ENCODE assay signal across 27 cellular contexts in genomic region chr16:56161658-56162057, GRCh38. TPM values are rescaled to one million over a fixed set of nuclear protein-coding genes. Genes with fewer than 3 reads are reported as not detected.
DNase-seq lines count a peak whose midpoint lies in the region; ATAC-seq lines count a peak whose summit lies in the region.
"Had no signal": no experiment of that assay in that cellular context is flagged by ENCODE, and none has a peak within 500 bp of the region (broad histone marks: within the 10 kb centered on the region; RNA-seq: fewer than 3 reads in every experiment).

No MANE protein-coding gene starts in this region.

- H3K9me3 ChIP-seq in right cardiac atrium (ENCODE audit: control insufficient read depth, low read length), result no peaks in the 10 kb centered on the region
- H3K9me3 ChIP-seq: BE2C, BLaER1 had no signal

- no peak overlapping the region for H3K4me3 ChIP-seq in right cardiac atrium (ENCODE audit: low read length)
- H3K4me3 ChIP-seq: BLaER1, GM12878 had no signal

- DNase-seq in Right ventricle myocardium superior (no peak), left cardiac atrium (no peak), left ventricle myocardium superior (no peak), right cardiac atrium (no peak), HPDE6-E6E7 (ENCODE audit: extremely low spot score) (no peak), NCI-H2227 treated with DMSO at 0.1 percent for 48 hours (lab: John Stamatoyannopoulos, UW) (no peak), SK-N-DZ (ENCODE audit: low spot score) (no peak)
- DNase-seq: 8988T; ACHN; BE2C; C1 segment of cervical spinal cord; CD4-positive, alpha-beta memory T cell; CD4-positive, CD25-positive, alpha-beta regulatory T cell; CD8-positive, alpha-beta memory T cell; COR-L47; DMS 273 treated with DMSO at 0.1 percent for 48 hours; DMS153; DMS53; DMS79; DND-41; EL; GDM1 had no signal

- WGBS in right cardiac atrium, result 34% methylated on average over 4 of the region's 4 CpGs

- H3K27me3 ChIP-seq in right cardiac atrium (ENCODE audit: control insufficient read depth, insufficient read depth), result no peaks in the 10 kb centered on the region
- H3K27me3 ChIP-seq: BE2C, BLaER1 had no signal

- peak overlapping the region; percentile 50 for H3K27ac ChIP-seq in right cardiac atrium (ENCODE audit: low read length)
- H3K27ac ChIP-seq: BLaER1 had no signal

- peak; percentile 55 for ATAC-seq in Right ventricle myocardium superior (ENCODE audit: poor library complexity)
- peak; percentile 60 to 70 for ATAC-seq in left cardiac atrium
- peak; percentile 52 for ATAC-seq in left ventricle myocardium superior
- ATAC-seq in right cardiac atrium, result peak; percentile 58 to 79
- ATAC-seq: GM12878 had no signal

- intact Hi-C loops in Right ventricle myocardium superior (cut with DNase I) (no loop called here), left cardiac atrium (cut with DNase I) (loop anchor here in 1 of 2 donors (10.0 kb wide), 1 partner anchor 57 kb away; no protein-coding TSS in a partner anchor), left ventricle myocardium superior (cut with micrococcal nuclease) (no loop called here), right cardiac atrium (cut with DNase I) (no loop called here)

- H3K4me1 ChIP-seq in right cardiac atrium (ENCODE audit: control insufficient read depth, insufficient read depth, low read length), result no peaks in the 10 kb centered on the region
- H3K4me1 ChIP-seq: BE2C, BLaER1 had no signal

RNA-seq across cellular contexts. Expression of gene GNAO1, which starts 29.6 kb away (rescaled TPM):
- total RNA-seq in Right ventricle myocardium superior (25.9 TPM), left cardiac atrium (10 to 100 TPM; 65.3 to 92.9 TPM), left ventricle myocardium superior (23.6 TPM), right cardiac atrium (100 to 1,000 TPM in 3 of 4 donors, 10 to 100 TPM in 1; 96.7 to 163 (median 139) TPM)
- 69.4 TPM for polyA plus RNA-seq in right cardiac atrium
- polyA plus RNA-seq in SK-N-DZ (2014; cell fraction: cytosol; rRNA removed), result 12.0 and 12.6 TPM in 2 replicates
- 8.0 and 22.4 TPM in 2 replicates for polyA plus RNA-seq in SK-N-DZ (2014; cell fraction: nucleus; rRNA removed)
- total RNA-seq: A673, G401 had no signal
- polyA plus RNA-seq: CD14-positive monocyte; CD4-positive, CD25-positive, alpha-beta regulatory T cell had no signal
